In genomic region chr21:25331286-25331685, GRCh38 we compare ENCODE assay signal across 33 cellular contexts.
"Had no signal": no experiment of that assay in that cellular context is flagged by ENCODE, and none has a peak within 500 bp of the region (broad histone marks: within the 10 kb centered on the region; RNA-seq: fewer than 3 reads in every experiment).

No MANE protein-coding gene starts in this region.

- H3K27ac Mint-ChIP-seq: activated naive CD4-positive, alpha-beta T cell treated with anti-CD3 and anti-CD28 coated beads, Interleukin-2, amount 10 ng/mL, durations not matched to agents 7 days and 5 days; activated naive CD8-positive, alpha-beta T cell treated with anti-CD3 and anti-CD28 coated beads, Interleukin-2, amount 10 ng/mL, durations not matched to agents 7 days and 5 days; activated T-helper 1 cell treated with anti-CD3 and anti-CD28 coated beads, Interleukin-12 subunit alpha, Interleukin-12 subunit beta, Interleukin-2, Interleukin-4 antibody, amounts not matched to agents 30 ng/mL and 10 ng/mL and 1 ng/mL, durations not matched to agents 14 hours and 24 hours and 36 hours; nephron; stimulated activated effector memory CD8-positive, alpha-beta T cell treated with anti-CD3 and anti-CD28 coated beads, Interleukin-12 subunit alpha, Interleukin-12 subunit beta, amount 100 ng/mL, for 72 hours; stimulated activated naive CD8-positive, alpha-beta T cell treated with anti-CD3 and anti-CD28 coated beads, Interleukin-15, amount 100 ng/mL, for 72 hours; T-cell; type B pancreatic cell had no signal

- H3K4me3 ChIP-seq: breast epithelium, esophagus squamous epithelium, gastrocnemius medialis, left ventricle myocardium inferior, lung, right lobe of liver, skin epidermis, uterus had no signal

- H3K27ac ChIP-seq: breast epithelium, epithelial cell of prostate, esophagus squamous epithelium, gastrocnemius medialis, left ventricle myocardium inferior, right lobe of liver, skin epidermis, uterus, WERI-Rb-1 had no signal

- DNase-seq: activated CD4-positive, alpha-beta T cell treated with anti-CD3 and anti-CD28 coated beads for 48 hours; activated CD4-positive, alpha-beta T cell treated with anti-CD3 and anti-CD28 coated beads, Interleukin-2, amount 50 U/mL, for 48 hours; activated CD8-positive, alpha-beta memory T cell treated with anti-CD3 and anti-CD28 coated beads, Interleukin-2, amount 50 U/mL, for 4 hours; activated gamma-delta T cell; activated naive CD4-positive, alpha-beta T cell treated with anti-CD3 and anti-CD28 coated beads, Interleukin-2, amount 10 ng/mL, durations not matched to agents 7 days and 5 days; activated naive CD8-positive, alpha-beta T cell treated with anti-CD3 and anti-CD28 coated beads, Interleukin-2, amount 10 ng/mL, durations not matched to agents 7 days and 5 days; activated T-cell treated with anti-CD3 and anti-CD28 coated beads, Interleukin-2, amount 50 U/mL, for 1 hour; amygdala; dermis blood vessel endothelial cell; effector CD4-positive, alpha-beta T cell; esophagus squamous epithelium; gastrocnemius medialis; glutamatergic neuron; islet precursor cell; left ventricle myocardium inferior; mesendoderm; right lobe of liver; stimulated activated CD4-positive, alpha-beta T cell treated with anti-CD3 and anti-CD28 coated beads, Interleukin-12 subunit alpha, Interleukin-12 subunit beta, amount 100 ng/mL, for 4 hours; stimulated activated CD4-positive, alpha-beta T cell treated with anti-CD3 and anti-CD28 coated beads, Interleukin-4, amount 100 ng/mL, for 24 hours; stimulated activated naive CD8-positive, alpha-beta T cell treated with anti-CD3 and anti-CD28 coated beads, Interleukin-15, amount 100 ng/mL, for 72 hours; substantia nigra; T-cell; uterus; WERI-Rb-1 had no signal

- H3K36me3 ChIP-seq: breast epithelium, esophagus squamous epithelium, gastrocnemius medialis, left ventricle myocardium inferior, right lobe of liver, uterus, WERI-Rb-1 had no signal

- H3K9me3 ChIP-seq: breast epithelium, esophagus squamous epithelium, gastrocnemius medialis, left ventricle myocardium inferior, right lobe of liver, uterus had no signal

- H3K4me1 Mint-ChIP-seq: activated naive CD4-positive, alpha-beta T cell treated with anti-CD3 and anti-CD28 coated beads, Interleukin-2, amount 10 ng/mL, durations not matched to agents 7 days and 5 days; activated naive CD8-positive, alpha-beta T cell treated with anti-CD3 and anti-CD28 coated beads, Interleukin-2, amount 10 ng/mL, durations not matched to agents 7 days and 5 days; stimulated activated effector memory CD8-positive, alpha-beta T cell treated with anti-CD3 and anti-CD28 coated beads, Interleukin-12 subunit alpha, Interleukin-12 subunit beta, amount 100 ng/mL, for 72 hours; stimulated activated naive CD8-positive, alpha-beta T cell treated with anti-CD3 and anti-CD28 coated beads, Interleukin-15, amount 100 ng/mL, for 72 hours; T-cell had no signal

- H3K4me3 Mint-ChIP-seq: activated naive CD4-positive, alpha-beta T cell treated with anti-CD3 and anti-CD28 coated beads, Interleukin-2, amount 10 ng/mL, durations not matched to agents 7 days and 5 days; activated naive CD8-positive, alpha-beta T cell treated with anti-CD3 and anti-CD28 coated beads, Interleukin-2, amount 10 ng/mL, durations not matched to agents 7 days and 5 days; activated T-helper 1 cell treated with anti-CD3 and anti-CD28 coated beads, Interleukin-12 subunit alpha, Interleukin-12 subunit beta, Interleukin-2, Interleukin-4 antibody, amounts not matched to agents 30 ng/mL and 10 ng/mL and 1 ng/mL, durations not matched to agents 14 hours and 24 hours and 36 hours; nephron; stimulated activated effector memory CD8-positive, alpha-beta T cell treated with anti-CD3 and anti-CD28 coated beads, Interleukin-12 subunit alpha, Interleukin-12 subunit beta, amount 100 ng/mL, for 72 hours; stimulated activated naive CD8-positive, alpha-beta T cell treated with anti-CD3 and anti-CD28 coated beads, Interleukin-15, amount 100 ng/mL, for 72 hours; T-cell; type B pancreatic cell had no signal

- H3K27me3 Mint-ChIP-seq: activated naive CD4-positive, alpha-beta T cell treated with anti-CD3 and anti-CD28 coated beads, Interleukin-2, amount 10 ng/mL, durations not matched to agents 7 days and 5 days; stimulated activated naive CD8-positive, alpha-beta T cell treated with anti-CD3 and anti-CD28 coated beads, Interleukin-15, amount 100 ng/mL, for 72 hours; type B pancreatic cell had no signal

- H3K36me3 Mint-ChIP-seq: activated naive CD4-positive, alpha-beta T cell treated with anti-CD3 and anti-CD28 coated beads, Interleukin-2, amount 10 ng/mL, durations not matched to agents 7 days and 5 days; activated naive CD8-positive, alpha-beta T cell treated with anti-CD3 and anti-CD28 coated beads, Interleukin-2, amount 10 ng/mL, durations not matched to agents 7 days and 5 days; stimulated activated effector memory CD8-positive, alpha-beta T cell treated with anti-CD3 and anti-CD28 coated beads, Interleukin-12 subunit alpha, Interleukin-12 subunit beta, amount 100 ng/mL, for 72 hours; T-cell; type B pancreatic cell had no signal

- H3K4me1 ChIP-seq: breast epithelium, esophagus squamous epithelium, gastrocnemius medialis, left ventricle myocardium inferior, right lobe of liver, uterus had no signal

- ATAC-seq: activated CD4-positive, CD25-positive, alpha-beta regulatory T cell treated with anti-CD3 and anti-CD28 coated beads, Interleukin-2, amount 50 U/mL, for 24 hours; gastrocnemius medialis; right lobe of liver; stimulated activated effector memory CD8-positive, alpha-beta T cell treated with anti-CD3 and anti-CD28 coated beads, Interleukin-12 subunit alpha, Interleukin-12 subunit beta, amount 100 ng/mL, for 72 hours; stimulated activated naive CD8-positive, alpha-beta T cell treated with anti-CD3 and anti-CD28 coated beads, Interleukin-15, amount 100 ng/mL, for 72 hours; T-cell had no signal

- H3K9me3 Mint-ChIP-seq: activated naive CD4-positive, alpha-beta T cell treated with anti-CD3 and anti-CD28 coated beads, Interleukin-2, amount 10 ng/mL, durations not matched to agents 7 days and 5 days; activated naive CD8-positive, alpha-beta T cell treated with anti-CD3 and anti-CD28 coated beads, Interleukin-2, amount 10 ng/mL, durations not matched to agents 7 days and 5 days; activated T-helper 1 cell treated with anti-CD3 and anti-CD28 coated beads, Interleukin-12 subunit alpha, Interleukin-12 subunit beta, Interleukin-2, Interleukin-4 antibody, amounts not matched to agents 30 ng/mL and 10 ng/mL and 1 ng/mL, durations not matched to agents 14 hours and 24 hours and 36 hours; nephron; stimulated activated naive CD8-positive, alpha-beta T cell treated with anti-CD3 and anti-CD28 coated beads, Interleukin-15, amount 100 ng/mL, for 72 hours; type B pancreatic cell had no signal

- H3K27me3 ChIP-seq: breast epithelium, esophagus squamous epithelium, gastrocnemius medialis, right lobe of liver, uterus had no signal
